27 cellular contexts compared by ENCODE assay signal in genomic region chr16:69799601-69800000, GRCh38. TPM values are rescaled to one million over a fixed set of nuclear protein-coding genes. Genes with fewer than 3 reads are reported as not detected.
A peak's percentile ranks its signal among the peaks of the same experiment; 100 is the strongest.
DNase-seq lines count a peak whose midpoint lies in the region; ATAC-seq and TF ChIP-seq lines count a peak whose summit lies in the region.
"Had no signal": no experiment of that assay in that cellular context is flagged by ENCODE, and none has a peak within 500 bp of the region (broad histone marks: within the 10 kb centered on the region; RNA-seq: fewer than 3 reads in every experiment).

No MANE protein-coding gene starts in this region.

- H3K4me1 ChIP-seq in OCI-LY7 (ENCODE audit: insufficient read depth, low read length, poor library complexity, severe bottlenecking) (no peaks in the 10 kb centered on the region), hepatocyte (ENCODE audit: insufficient read depth) (peaks cover 4% of the 10 kb centered on the region)
- H3K4me1 ChIP-seq: colonic mucosa had no signal

- H3K79me2 ChIP-seq in OCI-LY7 (ENCODE audit: insufficient read depth, low read depth, low read length) (no peaks in the 10 kb centered on the region), hepatocyte (no peaks in the 10 kb centered on the region)

- H3K4me2 ChIP-seq in OCI-LY7 (ENCODE audit: low read length) (no peak overlapping the region), hepatocyte (no peak overlapping the region)
- H3K4me2 ChIP-seq: PC-9 had no signal

- TF ChIP-seq CTCF in OCI-LY7 (conservative IDR thresholded peaks at IDR 0.05; ENCODE audit: low read length) (no peak), hepatocyte (IDR thresholded peaks at IDR 0.05; ENCODE audit: poor library complexity) (no peak)

- 56% methylated on average over 11 of the region's 11 CpGs for WGBS in hepatocyte (ENCODE audit: low lambda C conversion rate, missing lambda C conversion rate)

- TSS peak; percentile 37 for BruUV-seq in OCI-LY7 (replicated peaks; lab: Mats Ljungman, UMichigan)

- no peak overlapping the region for H2AFZ ChIP-seq in OCI-LY7 (ENCODE audit: low read length)
- no peak overlapping the region for H2AFZ ChIP-seq in hepatocyte
- H2AFZ ChIP-seq: PC-9 had no signal

- no peaks in the 10 kb centered on the region for H3K9me2 ChIP-seq in OCI-LY7 (ENCODE audit: insufficient read depth, low read length)
- no peaks in the 10 kb centered on the region for H3K9me2 ChIP-seq in hepatocyte (replicated peaks; ENCODE audit: insufficient read depth)

- peaks cover 22% of the 10 kb centered on the region; the same call in 1 of the 2 replicates for H3K36me3 ChIP-seq in OCI-LY7 (ENCODE audit: insufficient read depth, low read length)
- no peaks in the 10 kb centered on the region for H3K36me3 ChIP-seq in hepatocyte (replicated peaks; ENCODE audit: insufficient read depth, low read depth)
- H3K36me3 ChIP-seq: MG63, ovary had no signal

- ATAC-seq in HG03565 (IDR thresholded peaks at IDR 0.05; ENCODE audit: unreplicated experiment), result no peak
- ATAC-seq: activated CD4-positive, CD25-positive, alpha-beta regulatory T cell treated with anti-CD3 and anti-CD28 coated beads, Interleukin-2, amount 50 U/mL, for 24 hours; activated CD8-positive, alpha-beta T cell treated with anti-CD3 and anti-CD28 coated beads for 36 hours; body of pancreas; stimulated activated naive CD8-positive, alpha-beta T cell treated with anti-CD3 and anti-CD28 coated beads, Interleukin-15, Interleukin-2, amounts not matched to agents 100 U/mL and 50 U/mL, for 24 hours had no signal

- CTCF ChIA-PET in OCI-LY7 (lab: Charles Lee; ENCODE audit: unreplicated experiment), result interaction anchor here (0.5 to 0.6 kb wide), 2 partner anchors 9 to 1835 kb away, joined by 4 to 7 read pairs; no protein-coding TSS in a partner anchor

- POLR2A ChIA-PET in OCI-LY7 (lab: Charles Lee), result no interaction called here

- H3K27ac ChIP-seq in OCI-LY7 (ENCODE audit: low read depth, low read length, poor library complexity, severe bottlenecking) (no peak overlapping the region), cingulate gyrus (ENCODE audit: low read depth, low read length) (peak overlapping the region; percentile 57), hepatocyte (peak overlapping the region; percentile 91), substantia nigra (ENCODE audit: low read depth, low read length, poor library complexity, severe bottlenecking) (peak overlapping the region; percentile 58)
- H3K27ac ChIP-seq: body of pancreas, C4-2B, colonic mucosa, esophagus squamous epithelium, ovary, PC-9 had no signal

- no peaks in the 10 kb centered on the region for H3K27me3 ChIP-seq in hepatocyte
- H3K27me3 ChIP-seq: body of pancreas, colonic mucosa, esophagus squamous epithelium, MG63, ovary, spleen, tibial nerve had no signal

- H3K9me3 ChIP-seq in OCI-LY7 (ENCODE audit: low read length) (no peaks in the 10 kb centered on the region), hepatocyte (ENCODE audit: low read depth) (no peaks in the 10 kb centered on the region)
- H3K9me3 ChIP-seq: body of pancreas, colonic mucosa, esophagus squamous epithelium, MG63, ovary, spleen, tibial nerve had no signal

- H4K20me1 ChIP-seq in OCI-LY7 (ENCODE audit: insufficient read depth, low read length) (no peaks in the 10 kb centered on the region), hepatocyte (ENCODE audit: insufficient read depth, poor library complexity, severe bottlenecking) (no peaks in the 10 kb centered on the region)

- no peak overlapping the region for H3K4me3 ChIP-seq in OCI-LY7 (ENCODE audit: low read depth, low read length, poor library complexity, severe bottlenecking)
- no peak overlapping the region for H3K4me3 ChIP-seq in hepatocyte
- H3K4me3 ChIP-seq: body of pancreas, colonic mucosa, esophagus squamous epithelium, MG63, ovary, PC-9, spleen, tibial nerve had no signal

- intact Hi-C loops in OCI-LY7 (cut with micrococcal nuclease; ENCODE audit: unreplicated experiment), result no loop called here

- DNase-seq in OCI-LY7 (ENCODE audit: low spot score) (no peak), hepatocyte (ENCODE audit: low spot score) (peak; percentile 59), substantia nigra (lab: John Stamatoyannopoulos, UW) (peak in 5 of 49 donors; percentile 10 to 31 (median 23)), islet precursor cell (no peak), HuH-7 (ENCODE audit: low spot score) (no peak)
- DNase-seq in activated CD4-positive, alpha-beta T cell treated with anti-CD3 and anti-CD28 coated beads for 4 hours, result no peak
- DNase-seq: activated CD8-positive, alpha-beta T cell treated with anti-CD3 and anti-CD28 coated beads for 36 hours; activated effector memory CD4-positive, alpha-beta T cell treated with Interleukin-2 at 50 U/mL for 16 hours; body of pancreas; colonic mucosa; esophagus squamous epithelium; KBM-7; mesenchymal stem cell; MG63; NCI-H1436; NCI-H2107; NCI-H510A; ovary; PC-9; spleen; stimulated activated CD4-positive, alpha-beta T cell treated with anti-CD3 and anti-CD28 coated beads, Interleukin-2, amount 100 ng/mL, for 48 hours; stimulated activated naive CD8-positive, alpha-beta T cell treated with anti-CD3 and anti-CD28 coated beads, Interleukin-15, Interleukin-2, amounts not matched to agents 100 U/mL and 50 U/mL, for 24 hours had no signal

RNA-seq across cellular contexts. Expression of gene WWP2, which starts 37.5 kb away (rescaled TPM):
- 20.8 and 30.3 TPM in 2 replicates for total RNA-seq in OCI-LY7 (2014; rRNA removed; shearing (Covaris generic))
- total RNA-seq in OCI-LY7 (2022) (43.4 and 45.6 TPM in 2 replicates), hepatocyte (19.9 and 26.2 TPM in 2 replicates)
- polyA plus RNA-seq in hepatocyte, result 19.1 and 23.1 TPM in 2 replicates

RNA-seq across cellular contexts. Expression of gene NOB1, which starts 44.9 kb away (rescaled TPM):
- 29.3 and 36.9 TPM in 2 replicates for total RNA-seq in OCI-LY7 (2014; rRNA removed; shearing (Covaris generic))
- 62.2 and 68.7 TPM in 2 replicates for total RNA-seq in OCI-LY7 (2022)
- total RNA-seq in hepatocyte, result 23.9 and 34.6 TPM in 2 replicates
- polyA plus RNA-seq in hepatocyte, result 25.1 and 28.0 TPM in 2 replicates
